Comparison of ENCODE assay signal across 1 cellular context in the genomic region with DNA sequence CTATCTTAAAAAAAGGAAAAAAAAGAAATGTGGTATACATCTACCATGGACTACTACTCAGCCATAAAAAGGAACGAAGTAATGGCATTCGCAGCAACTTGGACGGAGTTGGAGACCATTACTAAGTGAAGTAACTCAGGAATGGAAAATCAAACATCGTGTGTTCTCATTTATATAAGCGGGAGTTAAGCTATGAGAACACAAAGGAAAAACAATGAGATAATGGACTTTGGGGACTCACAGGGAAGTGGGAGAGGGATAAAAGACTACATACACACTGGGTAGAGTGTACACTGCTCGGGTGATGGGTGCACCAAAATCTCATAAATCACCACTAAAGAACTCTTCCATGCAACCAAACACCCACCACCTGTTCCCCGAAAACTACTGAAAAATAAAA.
TF ChIP-seq lines count a peak whose summit lies in the region.

No MANE protein-coding gene starts in this region.

TF ChIP-seq in WTC11, 78 proteins besides CTCF, POLR2A, EP300 and RAD21 (continued from another document):
- TF ChIP-seq, protein P1, sequence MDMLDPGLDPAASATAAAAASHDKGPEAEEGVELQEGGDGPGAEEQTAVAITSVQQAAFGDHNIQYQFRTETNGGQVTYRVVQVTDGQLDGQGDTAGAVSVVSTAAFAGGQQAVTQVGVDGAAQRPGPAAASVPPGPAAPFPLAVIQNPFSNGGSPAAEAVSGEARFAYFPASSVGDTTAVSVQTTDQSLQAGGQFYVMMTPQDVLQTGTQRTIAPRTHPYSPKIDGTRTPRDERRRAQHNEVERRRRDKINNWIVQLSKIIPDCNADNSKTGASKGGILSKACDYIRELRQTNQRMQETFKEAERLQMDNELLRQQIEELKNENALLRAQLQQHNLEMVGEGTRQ (CRISPR knock-in tag; IDR thresholded peaks at IDR 0.05): no peak
- TF ChIP-seq PRRX2 (CRISPR knock-in tag; IDR thresholded peaks at IDR 0.05): no peak
- TF ChIP-seq ZNF317 (CRISPR knock-in tag; IDR thresholded peaks at IDR 0.05; ENCODE audit: borderline replicate concordance, low read depth): no peak
- TF ChIP-seq ATF3 (CRISPR knock-in tag; conservative IDR thresholded peaks at IDR 0.05): no peak
- no peak for TF ChIP-seq SOX15 (CRISPR knock-in tag; IDR thresholded peaks at IDR 0.05)
- no peak for TF ChIP-seq NFYB (CRISPR knock-in tag; conservative IDR thresholded peaks at IDR 0.05; ENCODE audit: low read depth)
- no peak for TF ChIP-seq ZNF423 (CRISPR knock-in tag; IDR thresholded peaks at IDR 0.05)
- no peak for TF ChIP-seq MLX (CRISPR knock-in tag; IDR thresholded peaks at IDR 0.05)
- no peak for TF ChIP-seq RELA (CRISPR knock-in tag; IDR thresholded peaks at IDR 0.05; ENCODE audit: borderline replicate concordance)
TF ChIP-seq in WTC11: peak in this region for 0.
